ENCODE assay signal across 1 cellular context in the genomic region with DNA sequence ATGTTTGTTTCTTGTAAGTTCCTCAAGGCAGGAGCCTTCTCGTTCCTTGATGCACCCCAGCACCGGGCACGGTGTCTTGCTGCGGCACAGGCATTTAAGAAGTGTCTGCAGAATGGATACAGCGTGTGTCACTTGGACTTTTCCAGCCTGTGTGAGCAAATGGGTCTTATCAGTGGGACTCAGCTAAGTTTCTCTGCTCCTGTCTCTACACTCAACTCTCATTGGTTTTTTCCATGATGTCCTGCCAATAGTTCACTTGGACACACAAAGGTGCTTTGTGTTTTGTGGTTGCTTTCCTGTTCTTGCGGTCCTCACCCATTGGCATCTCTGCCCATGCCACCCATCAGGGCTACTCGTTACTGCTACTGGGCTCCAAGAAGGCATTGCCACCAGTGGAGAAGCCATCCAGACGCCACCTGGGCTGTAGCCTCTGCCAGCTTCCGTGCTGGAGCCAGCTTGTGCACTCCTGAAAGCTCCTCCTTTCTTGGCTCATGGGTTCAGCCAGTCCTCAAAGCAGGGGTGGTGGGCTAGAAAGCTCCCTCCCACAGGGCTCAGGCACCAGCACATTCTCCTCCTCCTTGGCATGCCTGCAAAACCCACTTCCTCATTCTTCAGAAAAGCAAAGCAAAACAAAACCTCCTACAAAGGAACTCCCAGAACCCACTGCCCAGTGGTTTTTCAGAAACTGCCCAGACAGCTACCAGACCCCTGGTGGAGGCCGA.
TF ChIP-seq lines count a peak whose summit lies in the region.

No MANE protein-coding gene starts in this region.

TF ChIP-seq in GM12878, 131 proteins besides CTCF, POLR2A, EP300 and RAD21 (continued from another document):
- TF ChIP-seq, protein P1, sequence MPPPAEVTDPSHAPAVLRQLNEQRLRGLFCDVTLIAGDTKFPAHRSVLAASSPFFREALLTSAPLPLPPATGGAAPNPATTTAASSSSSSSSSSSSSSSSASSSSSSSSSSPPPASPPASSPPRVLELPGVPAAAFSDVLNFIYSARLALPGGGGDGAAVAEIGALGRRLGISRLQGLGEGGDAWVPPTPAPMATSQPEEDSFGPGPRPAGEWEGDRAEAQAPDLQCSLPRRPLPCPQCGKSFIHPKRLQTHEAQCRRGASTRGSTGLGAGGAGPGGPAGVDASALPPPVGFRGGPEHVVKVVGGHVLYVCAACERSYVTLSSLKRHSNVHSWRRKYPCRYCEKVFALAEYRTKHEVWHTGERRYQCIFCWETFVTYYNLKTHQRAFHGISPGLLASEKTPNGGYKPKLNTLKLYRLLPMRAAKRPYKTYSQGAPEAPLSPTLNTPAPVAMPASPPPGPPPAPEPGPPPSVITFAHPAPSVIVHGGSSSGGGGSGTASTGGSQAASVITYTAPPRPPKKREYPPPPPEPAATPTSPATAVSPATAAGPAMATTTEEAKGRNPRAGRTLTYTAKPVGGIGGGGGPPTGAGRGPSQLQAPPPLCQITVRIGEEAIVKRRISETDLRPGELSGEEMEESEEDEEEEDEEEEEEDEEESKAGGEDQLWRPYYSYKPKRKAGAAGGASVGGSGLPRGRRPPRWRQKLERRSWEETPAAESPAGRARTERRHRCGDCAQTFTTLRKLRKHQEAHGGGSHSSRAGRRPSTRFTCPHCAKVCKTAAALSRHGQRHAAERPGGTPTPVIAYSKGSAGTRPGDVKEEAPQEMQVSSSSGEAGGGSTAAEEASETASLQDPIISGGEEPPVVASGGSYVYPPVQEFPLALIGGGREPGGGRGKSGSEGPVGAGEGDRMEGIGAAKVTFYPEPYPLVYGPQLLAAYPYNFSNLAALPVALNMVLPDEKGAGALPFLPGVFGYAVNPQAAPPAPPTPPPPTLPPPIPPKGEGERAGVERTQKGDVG (CRISPR knock-in tag; IDR thresholded peaks at IDR 0.05), result no peak
- no peak for TF ChIP-seq NR2F1 (conservative IDR thresholded peaks at IDR 0.05)
- TF ChIP-seq POLR2AphosphoS2 (IDR thresholded peaks at IDR 0.05; ENCODE audit: low read depth, low read length), result no peak
- TF ChIP-seq, protein P2, sequence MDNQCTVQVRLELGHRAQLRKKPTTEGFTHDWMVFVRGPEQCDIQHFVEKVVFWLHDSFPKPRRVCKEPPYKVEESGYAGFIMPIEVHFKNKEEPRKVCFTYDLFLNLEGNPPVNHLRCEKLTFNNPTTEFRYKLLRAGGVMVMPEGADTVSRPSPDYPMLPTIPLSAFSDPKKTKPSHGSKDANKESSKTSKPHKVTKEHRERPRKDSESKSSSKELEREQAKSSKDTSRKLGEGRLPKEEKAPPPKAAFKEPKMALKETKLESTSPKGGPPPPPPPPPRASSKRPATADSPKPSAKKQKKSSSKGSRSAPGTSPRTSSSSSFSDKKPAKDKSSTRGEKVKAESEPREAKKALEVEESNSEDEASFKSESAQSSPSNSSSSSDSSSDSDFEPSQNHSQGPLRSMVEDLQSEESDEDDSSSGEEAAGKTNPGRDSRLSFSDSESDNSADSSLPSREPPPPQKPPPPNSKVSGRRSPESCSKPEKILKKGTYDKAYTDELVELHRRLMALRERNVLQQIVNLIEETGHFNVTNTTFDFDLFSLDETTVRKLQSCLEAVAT (IDR thresholded peaks at IDR 0.05), result peak; percentile 49; the same call in 1 of the 2 replicates
- TF ChIP-seq SREBF2 (IDR thresholded peaks at IDR 0.05; ENCODE audit: low read length), result no peak
- TF ChIP-seq WRNIP1 (IDR thresholded peaks at IDR 0.05; ENCODE audit: borderline replicate concordance, low read depth, low read length), result no peak
- TF ChIP-seq, protein P3, sequence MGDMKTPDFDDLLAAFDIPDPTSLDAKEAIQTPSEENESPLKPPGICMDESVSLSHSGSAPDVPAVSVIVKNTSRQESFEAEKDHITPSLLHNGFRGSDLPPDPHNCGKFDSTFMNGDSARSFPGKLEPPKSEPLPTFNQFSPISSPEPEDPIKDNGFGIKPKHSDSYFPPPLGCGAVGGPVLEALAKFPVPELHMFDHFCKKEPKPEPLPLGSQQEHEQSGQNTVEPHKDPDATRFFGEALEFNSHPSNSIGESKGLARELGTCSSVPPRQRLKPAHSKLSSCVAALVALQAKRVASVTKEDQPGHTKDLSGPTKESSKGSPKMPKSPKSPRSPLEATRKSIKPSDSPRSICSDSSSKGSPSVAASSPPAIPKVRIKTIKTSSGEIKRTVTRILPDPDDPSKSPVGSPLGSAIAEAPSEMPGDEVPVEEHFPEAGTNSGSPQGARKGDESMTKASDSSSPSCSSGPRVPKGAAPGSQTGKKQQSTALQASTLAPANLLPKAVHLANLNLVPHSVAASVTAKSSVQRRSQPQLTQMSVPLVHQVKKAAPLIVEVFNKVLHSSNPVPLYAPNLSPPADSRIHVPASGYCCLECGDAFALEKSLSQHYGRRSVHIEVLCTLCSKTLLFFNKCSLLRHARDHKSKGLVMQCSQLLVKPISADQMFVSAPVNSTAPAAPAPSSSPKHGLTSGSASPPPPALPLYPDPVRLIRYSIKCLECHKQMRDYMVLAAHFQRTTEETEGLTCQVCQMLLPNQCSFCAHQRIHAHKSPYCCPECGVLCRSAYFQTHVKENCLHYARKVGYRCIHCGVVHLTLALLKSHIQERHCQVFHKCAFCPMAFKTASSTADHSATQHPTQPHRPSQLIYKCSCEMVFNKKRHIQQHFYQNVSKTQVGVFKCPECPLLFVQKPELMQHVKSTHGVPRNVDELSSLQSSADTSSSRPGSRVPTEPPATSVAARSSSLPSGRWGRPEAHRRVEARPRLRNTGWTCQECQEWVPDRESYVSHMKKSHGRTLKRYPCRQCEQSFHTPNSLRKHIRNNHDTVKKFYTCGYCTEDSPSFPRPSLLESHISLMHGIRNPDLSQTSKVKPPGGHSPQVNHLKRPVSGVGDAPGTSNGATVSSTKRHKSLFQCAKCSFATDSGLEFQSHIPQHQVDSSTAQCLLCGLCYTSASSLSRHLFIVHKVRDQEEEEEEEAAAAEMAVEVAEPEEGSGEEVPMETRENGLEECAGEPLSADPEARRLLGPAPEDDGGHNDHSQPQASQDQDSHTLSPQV (IDR thresholded peaks at IDR 0.05), result peak; percentile 18
- no peak for TF ChIP-seq MXI1 (IDR thresholded peaks at IDR 0.05; ENCODE audit: low read depth, low read length)
- TF ChIP-seq ZNF207 (IDR thresholded peaks at IDR 0.05; ENCODE audit: borderline replicate concordance), result no peak
- TF ChIP-seq, protein P4, sequence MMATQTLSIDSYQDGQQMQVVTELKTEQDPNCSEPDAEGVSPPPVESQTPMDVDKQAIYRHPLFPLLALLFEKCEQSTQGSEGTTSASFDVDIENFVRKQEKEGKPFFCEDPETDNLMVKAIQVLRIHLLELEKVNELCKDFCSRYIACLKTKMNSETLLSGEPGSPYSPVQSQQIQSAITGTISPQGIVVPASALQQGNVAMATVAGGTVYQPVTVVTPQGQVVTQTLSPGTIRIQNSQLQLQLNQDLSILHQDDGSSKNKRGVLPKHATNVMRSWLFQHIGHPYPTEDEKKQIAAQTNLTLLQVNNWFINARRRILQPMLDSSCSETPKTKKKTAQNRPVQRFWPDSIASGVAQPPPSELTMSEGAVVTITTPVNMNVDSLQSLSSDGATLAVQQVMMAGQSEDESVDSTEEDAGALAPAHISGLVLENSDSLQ (IDR thresholded peaks at IDR 0.05), result no peak
- no peak for TF ChIP-seq NR2C1 (IDR thresholded peaks at IDR 0.05)
- TF ChIP-seq, protein P5, sequence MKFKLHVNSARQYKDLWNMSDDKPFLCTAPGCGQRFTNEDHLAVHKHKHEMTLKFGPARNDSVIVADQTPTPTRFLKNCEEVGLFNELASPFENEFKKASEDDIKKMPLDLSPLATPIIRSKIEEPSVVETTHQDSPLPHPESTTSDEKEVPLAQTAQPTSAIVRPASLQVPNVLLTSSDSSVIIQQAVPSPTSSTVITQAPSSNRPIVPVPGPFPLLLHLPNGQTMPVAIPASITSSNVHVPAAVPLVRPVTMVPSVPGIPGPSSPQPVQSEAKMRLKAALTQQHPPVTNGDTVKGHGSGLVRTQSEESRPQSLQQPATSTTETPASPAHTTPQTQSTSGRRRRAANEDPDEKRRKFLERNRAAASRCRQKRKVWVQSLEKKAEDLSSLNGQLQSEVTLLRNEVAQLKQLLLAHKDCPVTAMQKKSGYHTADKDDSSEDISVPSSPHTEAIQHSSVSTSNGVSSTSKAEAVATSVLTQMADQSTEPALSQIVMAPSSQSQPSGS (IDR thresholded peaks at IDR 0.05; ENCODE audit: low read length), result peak; percentile 28; the same call in 1 of the 2 replicates
- peak; percentile 63; the same call in 1 of the 2 replicates for TF ChIP-seq NBN (IDR thresholded peaks at IDR 0.05)
